In the genomic region with DNA sequence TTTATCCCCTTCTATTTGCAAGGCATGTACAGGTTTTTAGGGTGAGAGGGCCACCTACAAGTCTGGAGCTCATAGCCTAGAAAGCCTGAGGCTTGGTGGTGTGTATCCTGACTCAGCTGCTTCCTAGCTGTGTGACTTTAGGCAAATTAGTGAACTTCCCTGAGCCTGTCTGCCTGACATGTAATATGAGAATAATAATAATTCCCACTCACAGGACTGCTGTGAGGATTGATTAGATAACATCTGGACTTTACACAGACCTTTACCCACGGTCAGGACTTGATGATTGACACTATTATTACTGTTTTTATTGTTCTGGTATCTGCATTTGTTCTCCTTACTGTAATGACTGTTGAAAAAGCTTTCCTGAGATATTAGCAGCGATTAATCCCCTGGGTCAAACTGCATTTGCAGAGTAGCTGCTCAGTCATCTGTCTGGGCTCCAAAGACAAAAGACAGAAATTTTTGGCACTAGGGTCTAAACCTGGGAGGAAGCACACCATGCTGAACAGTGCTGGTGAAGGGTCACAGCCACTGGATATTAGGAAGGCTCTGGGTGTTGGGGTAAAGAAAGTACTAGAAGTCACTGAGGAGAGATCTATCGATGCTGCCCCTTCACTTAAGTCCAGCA, we compare ENCODE assay signal across 15 cellular contexts.
DNase-seq lines count a peak whose midpoint lies in the region; ATAC-seq and TF ChIP-seq lines count a peak whose summit lies in the region.
"Had no signal": no experiment of that assay in that cellular context is flagged by ENCODE, and none has a peak within 500 bp of the region (broad histone marks: within the 10 kb centered on the region; RNA-seq: fewer than 3 reads in every experiment).

No MANE protein-coding gene starts in this region.

- H3K79me2 ChIP-seq in hepatocyte = no peaks in the 10 kb centered on the region

- ATAC-seq in sciatic nerve (peak; percentile 38), HG03432 (IDR thresholded peaks at IDR 0.05; ENCODE audit: unreplicated experiment) (no peak), GM19035 (IDR thresholded peaks at IDR 0.05; ENCODE audit: unreplicated experiment) (no peak), HG03342 (IDR thresholded peaks at IDR 0.05; ENCODE audit: unreplicated experiment) (no peak)
- ATAC-seq: activated CD4-positive, alpha-beta T cell treated with anti-CD3 and anti-CD28 coated beads for 36 hours; activated T-cell treated with anti-CD3 and anti-CD28 coated beads, Interleukin-2, amount 50 U/mL, for 72 hours; T-cell had no signal

- TF ChIP-seq CTCF in brain microvascular endothelial cell (IDR thresholded peaks at IDR 0.05; ENCODE audit: low read depth, low read length, missing control alignments) = no peak
- TF ChIP-seq CTCF in hepatocyte (IDR thresholded peaks at IDR 0.05; ENCODE audit: poor library complexity) = no peak

- intact Hi-C loops in sciatic nerve (cut with DNase I) = no loop called here

- no peaks in the 10 kb centered on the region for H3K9me3 ChIP-seq in hepatocyte (ENCODE audit: low read depth)
- H3K9me3 ChIP-seq: BLaER1 had no signal

- H3K9me2 ChIP-seq in hepatocyte (replicated peaks; ENCODE audit: insufficient read depth) = no peaks in the 10 kb centered on the region

- peaks cover 26% of the 10 kb centered on the region for H3K4me1 ChIP-seq in hepatocyte (ENCODE audit: insufficient read depth)

- H3K27ac ChIP-seq in brain microvascular endothelial cell = peak overlapping the region; percentile 90
- H3K27ac ChIP-seq in hepatocyte = peak overlapping the region; percentile 76
- H3K27ac ChIP-seq: BLaER1 had no signal

- no peak overlapping the region for H2AFZ ChIP-seq in hepatocyte

- no peaks in the 10 kb centered on the region for H3K36me3 ChIP-seq in brain microvascular endothelial cell (replicated peaks)
- no peaks in the 10 kb centered on the region for H3K36me3 ChIP-seq in hepatocyte (replicated peaks; ENCODE audit: insufficient read depth, low read depth)
- H3K36me3 ChIP-seq: BLaER1 had no signal

- in situ Hi-C loops in brain microvascular endothelial cell (cut with HindIII; ENCODE audit: low pct_ligation_motif_present, low sequenced_read_pairs) = no loop called here

- no peak overlapping the region for H3K4me3 ChIP-seq in brain microvascular endothelial cell (ENCODE audit: low read depth, low read length)
- no peak overlapping the region for H3K4me3 ChIP-seq in hepatocyte
- H3K4me3 ChIP-seq: BLaER1 had no signal

- no peaks in the 10 kb centered on the region for H4K20me1 ChIP-seq in hepatocyte (ENCODE audit: insufficient read depth, poor library complexity, severe bottlenecking)
- H4K20me1 ChIP-seq: BLaER1 had no signal

- H3K27me3 ChIP-seq in brain microvascular endothelial cell (replicated peaks) = no peaks in the 10 kb centered on the region
- H3K27me3 ChIP-seq in hepatocyte = no peaks in the 10 kb centered on the region
- H3K27me3 ChIP-seq: BLaER1 had no signal

- H3K4me2 ChIP-seq in hepatocyte = peak overlapping the region; percentile 40
- H3K4me2 ChIP-seq: BLaER1 had no signal

- DNase-seq in ELF-1 (ENCODE audit: low read depth, low spot score) (peak; percentile 3), brain microvascular endothelial cell (no peak), hepatocyte (ENCODE audit: low spot score) (no peak), sciatic nerve (ENCODE audit: low spot score) (no peak), RPMI8226 (no peak)
- DNase-seq: activated CD4-positive, alpha-beta T cell treated with anti-CD3 and anti-CD28 coated beads for 36 hours; activated T-cell treated with anti-CD3 and anti-CD28 coated beads, Interleukin-2, amount 50 U/mL, for 72 hours; KBM-7; NCI-H1694 treated with DMSO at 0.1 percent for 48 hours; stimulated activated CD8-positive, alpha-beta memory T cell treated with anti-CD3 and anti-CD28 coated beads, Interleukin-4, amount 100 ng/mL, for 48 hours; T-cell had no signal

- 24% methylated on average over 3 of the region's 3 CpGs for WGBS in hepatocyte (ENCODE audit: low lambda C conversion rate, missing lambda C conversion rate)
